20 cellular contexts compared by ENCODE assay signal in genomic region chr7:128770238-128770637, GRCh38. TPM values are rescaled to one million over a fixed set of nuclear protein-coding genes. Genes with fewer than 3 reads are reported as not detected.
"Had no signal": no experiment of that assay in that cellular context is flagged by ENCODE, and none has a peak within 500 bp of the region (broad histone marks: within the 10 kb centered on the region; RNA-seq: fewer than 3 reads in every experiment).

No MANE protein-coding gene starts in this region.

- H3K4me1 ChIP-seq: tibial nerve had no signal

- DNase-seq: activated CD4-positive, alpha-beta T cell treated with anti-CD3 and anti-CD28 coated beads, Interleukin-2, amount 10 ng/mL, durations not matched to agents 24 days and 14 days; activated CD4-positive, CD25-positive, alpha-beta regulatory T cell; activated CD8-positive, alpha-beta memory T cell treated with anti-CD3 and anti-CD28 coated beads, Interleukin-2, amount 50 U/mL, for 48 hours; activated naive CD4-positive, alpha-beta T cell treated with Interleukin-2 at 50 U/mL for 16 hours; activated naive CD8-positive, alpha-beta T cell treated with anti-CD3 and anti-CD28 coated beads, Interleukin-2, amount 50 U/mL, for 24 hours; foreskin melanocyte; head of caudate nucleus; immature natural killer cell; left colon; mucosa of descending colon; naive thymus-derived CD4-positive, alpha-beta T cell; retina; stimulated activated CD4-positive, alpha-beta T cell treated with anti-CD3 and anti-CD28 coated beads, Interleukin-2, amount 100 ng/mL, for 48 hours; stimulated activated naive B cell treated with anti-CD40 and anti-IgM and Interleukin-4, amounts not matched to agents 10 μg/mL and 1 μg/mL and 100 μg/mL, for 72 hours had no signal

- ATAC-seq: activated naive CD8-positive, alpha-beta T cell treated with anti-CD3 and anti-CD28 coated beads, Interleukin-2, amount 50 U/mL, for 24 hours; left colon; mucosa of descending colon; naive thymus-derived CD4-positive, alpha-beta T cell; stimulated activated naive B cell treated with anti-CD40 and anti-IgM and Interleukin-4, amounts not matched to agents 10 μg/mL and 1 μg/mL and 100 μg/mL, for 72 hours had no signal

- H3K27ac ChIP-seq: ascending aorta, esophagus muscularis mucosa, tibial nerve had no signal

- H3K9me3 ChIP-seq: ascending aorta, esophagus muscularis mucosa, mucosa of descending colon, tibial nerve had no signal

- H3K4me3 ChIP-seq: ascending aorta, esophagus muscularis mucosa, mucosa of descending colon, tibial nerve had no signal

- H3K27me3 ChIP-seq: ascending aorta, esophagus muscularis mucosa, tibial nerve had no signal

RNA-seq across cellular contexts. Expression of gene OPN1SW, which starts 5.4 kb away (rescaled TPM):
- total RNA-seq: activated CD4-positive, alpha-beta T cell treated with anti-CD3 and anti-CD28 coated beads, Interleukin-2, amount 10 ng/mL, durations not matched to agents 24 days and 14 days; activated T-helper 1 cell treated with anti-CD3 and anti-CD28 coated beads, Interleukin-12 subunit alpha, Interleukin-12 subunit beta, Interleukin-2, Interleukin-4 antibody, amounts not matched to agents 30 ng/mL and 10 ng/mL and 1 ng/mL, durations not matched to agents 14 hours and 24 hours and 36 hours; ascending aorta; cardiac septum; esophagus muscularis mucosa; left colon; mucosa of descending colon; naive thymus-derived CD4-positive, alpha-beta T cell; subcutaneous adipose tissue; tibial nerve had no signal
- polyA plus RNA-seq: immature natural killer cell; naive thymus-derived CD4-positive, alpha-beta T cell had no signal

RNA-seq across cellular contexts. Expression of gene FLNC, which starts 60.0 kb away (rescaled TPM):
- polyA plus RNA-seq: immature natural killer cell; naive thymus-derived CD4-positive, alpha-beta T cell had no signal
